Comparison of ENCODE assay signal across 17 cellular contexts in genomic region chr7:138538518-138538917, GRCh38.
A peak's percentile ranks its signal among the peaks of the same experiment; 100 is the strongest.
DNase-seq lines count a peak whose midpoint lies in the region; ATAC-seq and TF ChIP-seq lines count a peak whose summit lies in the region.
"Had no signal": no experiment of that assay in that cellular context is flagged by ENCODE, and none has a peak within 500 bp of the region (broad histone marks: within the 10 kb centered on the region; RNA-seq: fewer than 3 reads in every experiment).

No MANE protein-coding gene starts in this region.

- TF ChIP-seq CTCF in GM10248 (IDR thresholded peaks at IDR 0.05; ENCODE audit: control extremely low read depth, extremely low read depth, low read depth, missing control alignments) (no peak), chondrocyte (IDR thresholded peaks at IDR 0.05) (peak; percentile 14)

- DNase-seq in GM10248 (ENCODE audit: extremely low spot score) (peak; percentile 18), HCEC 1CT (peak; percentile 44), chondrocyte (ENCODE audit: low spot score) (no peak), midbrain (lab: John Stamatoyannopoulos, UW) (peak; percentile 2), NCI-H345 treated with DMSO at 0.1 percent for 48 hours (lab: John Stamatoyannopoulos, UW; ENCODE audit: unreplicated experiment) (no peak), RPMI8226 (no peak)
- DNase-seq in natural killer cell treated with Interleukin-12 subunit alpha and Interleukin-12 subunit beta and Interleukin-15 and Interleukin-18, amount 100 ng/mL, for 72 hours (ENCODE audit: low spot score): no peak
- DNase-seq: activated CD4-positive, alpha-beta memory T cell treated with anti-CD3 and anti-CD28 coated beads for 36 hours; activated gamma-delta T cell; C1 segment of cervical spinal cord; caudate nucleus; immature natural killer cell; NCI-H1105 treated with DMSO at 0.1 percent for 48 hours; sigmoid colon; T1000 had no signal

- POLR2A ChIA-PET in GM10248 (lab: Yijun Ruan, JAX): no interaction called here

- H3K36me3 Mint-ChIP-seq in chondrocyte (ENCODE audit: low read depth): peaks cover 30% of the 10 kb centered on the region
- H3K36me3 Mint-ChIP-seq in natural killer cell treated with Interleukin-12 subunit alpha and Interleukin-12 subunit beta and Interleukin-15 and Interleukin-18, amount 100 ng/mL, for 72 hours: peaks cover 33% of the 10 kb centered on the region

- CTCF ChIA-PET in GM10248 (lab: Yijun Ruan, JAX): no interaction called here

- no peak overlapping the region for H3K4me3 Mint-ChIP-seq in chondrocyte (ENCODE audit: unreplicated experiment)
- no peak overlapping the region for H3K4me3 Mint-ChIP-seq in natural killer cell treated with Interleukin-12 subunit alpha and Interleukin-12 subunit beta and Interleukin-15 and Interleukin-18, amount 100 ng/mL, for 72 hours
- H3K4me3 Mint-ChIP-seq: activated CD4-positive, alpha-beta memory T cell treated with anti-CD3 and anti-CD28 coated beads for 36 hours; immature natural killer cell had no signal

- no peaks in the 10 kb centered on the region for H3K27me3 Mint-ChIP-seq in chondrocyte (ENCODE audit: low read depth)
- no peaks in the 10 kb centered on the region for H3K27me3 Mint-ChIP-seq in natural killer cell treated with Interleukin-12 subunit alpha and Interleukin-12 subunit beta and Interleukin-15 and Interleukin-18, amount 100 ng/mL, for 72 hours
- H3K27me3 Mint-ChIP-seq: activated CD4-positive, alpha-beta memory T cell treated with anti-CD3 and anti-CD28 coated beads for 36 hours had no signal

- ATAC-seq in natural killer cell treated with Interleukin-12 subunit alpha and Interleukin-12 subunit beta and Interleukin-15 and Interleukin-18, amount 100 ng/mL, for 72 hours: no peak
- no peak for ATAC-seq in GM18868 (IDR thresholded peaks at IDR 0.05; ENCODE audit: unreplicated experiment)
- ATAC-seq: Right ventricle myocardium inferior had no signal

- peaks cover 10% of the 10 kb centered on the region for H3K4me1 Mint-ChIP-seq in chondrocyte (ENCODE audit: low read depth)
- peaks cover 18% of the 10 kb centered on the region in 2 donors for H3K4me1 Mint-ChIP-seq in natural killer cell treated with Interleukin-12 subunit alpha and Interleukin-12 subunit beta and Interleukin-15 and Interleukin-18, amount 100 ng/mL, for 72 hours (ENCODE audit: low read depth in 2 of 2)

- no peak overlapping the region for H3K27ac Mint-ChIP-seq in chondrocyte (ENCODE audit: unreplicated experiment)
- H3K27ac Mint-ChIP-seq in natural killer cell treated with Interleukin-12 subunit alpha and Interleukin-12 subunit beta and Interleukin-15 and Interleukin-18, amount 100 ng/mL, for 72 hours: no peak overlapping the region
- H3K27ac Mint-ChIP-seq: activated CD4-positive, alpha-beta memory T cell treated with anti-CD3 and anti-CD28 coated beads for 36 hours; immature natural killer cell had no signal

- no peaks in the 10 kb centered on the region for H3K9me3 Mint-ChIP-seq in chondrocyte (ENCODE audit: low read depth)
- no peaks in the 10 kb centered on the region for H3K9me3 Mint-ChIP-seq in natural killer cell treated with Interleukin-12 subunit alpha and Interleukin-12 subunit beta and Interleukin-15 and Interleukin-18, amount 100 ng/mL, for 72 hours

Comparison
In these comparisons a context has a peak if more than half of its experiments do, and no peak if none do; other contexts are left out.
1. DNase-seq: peak in GM10248 (single experiment), HCEC 1CT (single experiment) and midbrain (single experiment); none in chondrocyte (single experiment), natural killer cell treated with Interleukin-12 subunit alpha and Interleukin-12 subunit beta and Interleukin-15 and Interleukin-18, amount 100 ng/mL, for 72 hours (single experiment), NCI-H345 treated with DMSO at 0.1 percent for 48 hours (single experiment) and RPMI8226 (single experiment).